ENCODE assay signal across 18 cellular contexts in the genomic region with DNA sequence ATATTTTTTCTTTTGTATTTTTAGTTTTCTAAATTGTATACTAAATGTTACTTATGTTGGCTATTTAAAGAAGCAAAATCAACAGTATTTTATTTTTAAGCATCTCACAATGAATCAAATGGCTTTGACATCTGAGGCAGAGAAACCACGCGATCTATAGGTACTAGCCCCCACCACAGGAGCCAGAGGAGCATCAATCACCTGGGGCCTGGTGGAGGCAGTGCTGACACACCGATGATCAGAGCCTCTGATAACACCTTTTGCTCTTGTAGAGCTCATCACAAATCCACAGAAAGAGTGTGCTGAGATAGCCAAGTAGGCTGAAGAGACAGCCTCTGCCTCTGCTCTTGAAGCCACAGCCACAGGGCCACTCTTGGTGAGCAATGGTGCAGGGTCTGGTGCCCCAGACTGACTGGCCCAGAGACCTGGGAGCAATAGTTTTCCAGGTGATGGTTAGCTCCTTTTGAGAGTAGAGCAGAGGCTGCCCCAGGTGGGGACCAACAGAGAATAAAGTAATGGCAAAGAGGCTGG. TPM values are rescaled to one million over a fixed set of nuclear protein-coding genes. Genes with fewer than 3 reads are reported as not detected.
DNase-seq lines count a peak whose midpoint lies in the region; ATAC-seq and TF ChIP-seq lines count a peak whose summit lies in the region.
"Had no signal": no experiment of that assay in that cellular context is flagged by ENCODE, and none has a peak within 500 bp of the region (broad histone marks: within the 10 kb centered on the region; RNA-seq: fewer than 3 reads in every experiment).

No MANE protein-coding gene starts in this region.

- H3K27me3 ChIP-seq in thyroid gland, result no peaks in the 10 kb centered on the region
- no peaks in the 10 kb centered on the region for H3K27me3 ChIP-seq in gastrocnemius medialis
- H3K27me3 ChIP-seq: MG63 had no signal

- H3K36me3 Mint-ChIP-seq in activated CD4-positive, alpha-beta memory T cell treated with anti-CD3 and anti-CD28 coated beads, Interleukin-2, amount 10 ng/mL, durations not matched to agents 7 days and 5 days (ENCODE audit: low read depth), result peaks cover 70% of the 10 kb centered on the region
- peaks cover 48% of the 10 kb centered on the region for H3K36me3 Mint-ChIP-seq in activated CD4-positive, alpha-beta memory T cell treated with anti-CD3 and anti-CD28 coated beads for 36 hours
- H3K36me3 Mint-ChIP-seq in natural killer cell (peaks cover 15% of the 10 kb centered on the region), immature natural killer cell (peaks cover 13 to 56% (median 25%) of the 10 kb centered on the region in 3 donors)
- peaks cover 19% of the 10 kb centered on the region for H3K36me3 Mint-ChIP-seq in natural killer cell treated with Interleukin-12 subunit alpha and Interleukin-12 subunit beta and Interleukin-15 and Interleukin-18, amount 100 ng/mL, for 72 hours

- intact Hi-C loops in activated CD4-positive, alpha-beta memory T cell treated with anti-CD3 and anti-CD28 coated beads for 36 hours (cut with micrococcal nuclease), result no loop called here
- intact Hi-C loops in natural killer cell (cut with micrococcal nuclease), result no loop called here
- intact Hi-C loops in thyroid gland (cut with DNase I), result no loop called here
- intact Hi-C loops in gastrocnemius medialis (cut with DNase I; ENCODE audit: low total_unique reads), result no loop called here

- no peak overlapping the region for H3K27ac Mint-ChIP-seq in activated CD4-positive, alpha-beta memory T cell treated with anti-CD3 and anti-CD28 coated beads, Interleukin-2, amount 10 ng/mL, durations not matched to agents 7 days and 5 days
- H3K27ac Mint-ChIP-seq in activated CD4-positive, alpha-beta memory T cell treated with anti-CD3 and anti-CD28 coated beads for 36 hours, result no peak overlapping the region
- peak overlapping the region; percentile 48 to 56 for H3K27ac Mint-ChIP-seq in natural killer cell
- peak overlapping the region in 1 of 2 donors; percentile 29 for H3K27ac Mint-ChIP-seq in natural killer cell treated with Interleukin-12 subunit alpha and Interleukin-12 subunit beta and Interleukin-15 and Interleukin-18, amount 100 ng/mL, for 72 hours
- H3K27ac Mint-ChIP-seq in immature natural killer cell, result peak overlapping the region in 5 of 6 donors; percentile 41 to 51 (median 49)
- H3K27ac Mint-ChIP-seq: B cell, CD14-positive monocyte had no signal

- CTCF ChIA-PET in activated CD4-positive, alpha-beta memory T cell treated with anti-CD3 and anti-CD28 coated beads, Interleukin-2, amount 10 ng/mL, durations not matched to agents 7 days and 5 days (lab: Charles Lee), result interaction anchor here (0.6 to 0.8 kb wide), 2 partner anchors 14 to 39 kb away, joined by 3 to 4 read pairs; no protein-coding TSS in a partner anchor
- CTCF ChIA-PET in activated CD4-positive, alpha-beta memory T cell treated with anti-CD3 and anti-CD28 coated beads for 36 hours (lab: Charles Lee), result no interaction called here

- WGBS in thyroid gland, 2 donors, result 79 to 91% methylated on average over 3 of the region's 3 CpGs

- peak in 2 of 3 donors; percentile 57 to 60 for ATAC-seq in natural killer cell
- no peak for ATAC-seq in natural killer cell treated with Interleukin-12 subunit alpha and Interleukin-12 subunit beta and Interleukin-15 and Interleukin-18, amount 100 ng/mL, for 72 hours
- no peak for ATAC-seq in gastrocnemius medialis
- ATAC-seq: HCT116, Panc1 had no signal

- H3K4me3 Mint-ChIP-seq in activated CD4-positive, alpha-beta memory T cell treated with anti-CD3 and anti-CD28 coated beads, Interleukin-2, amount 10 ng/mL, durations not matched to agents 7 days and 5 days, result no peak overlapping the region
- no peak overlapping the region for H3K4me3 Mint-ChIP-seq in activated CD4-positive, alpha-beta memory T cell treated with anti-CD3 and anti-CD28 coated beads for 36 hours
- H3K4me3 Mint-ChIP-seq in natural killer cell (no peak overlapping the region), immature natural killer cell (no peak overlapping the region)
- no peak overlapping the region for H3K4me3 Mint-ChIP-seq in natural killer cell treated with Interleukin-12 subunit alpha and Interleukin-12 subunit beta and Interleukin-15 and Interleukin-18, amount 100 ng/mL, for 72 hours
- H3K4me3 Mint-ChIP-seq: B cell, CD14-positive monocyte had no signal

- TF ChIP-seq CTCF in natural killer cell (IDR thresholded peaks at IDR 0.05) (no peak), thyroid gland (IDR thresholded peaks at IDR 0.05) (no peak), gastrocnemius medialis (IDR thresholded peaks at IDR 0.05 in 4 of 5, conservative IDR thresholded peaks at IDR 0.05 in 1 of 5) (no peak)

- H3K4me3 ChIP-seq in thyroid gland (replicated peaks in 1 of 3), result no peak overlapping the region
- H3K4me3 ChIP-seq in gastrocnemius medialis, result no peak overlapping the region
- H3K4me3 ChIP-seq: MG63 had no signal

- in situ Hi-C loops in gastrocnemius medialis (cut with MboI; ENCODE audit: low sequenced_read_pairs in 4 of 4), result no loop called here

- H3K9me3 ChIP-seq in thyroid gland (no peaks in the 10 kb centered on the region), gastrocnemius medialis (no peaks in the 10 kb centered on the region)
- H3K9me3 ChIP-seq: MG63 had no signal

- no peaks in the 10 kb centered on the region for H3K27me3 Mint-ChIP-seq in activated CD4-positive, alpha-beta memory T cell treated with anti-CD3 and anti-CD28 coated beads, Interleukin-2, amount 10 ng/mL, durations not matched to agents 7 days and 5 days
- H3K27me3 Mint-ChIP-seq in activated CD4-positive, alpha-beta memory T cell treated with anti-CD3 and anti-CD28 coated beads for 36 hours, result no peaks in the 10 kb centered on the region
- no peaks in the 10 kb centered on the region for H3K27me3 Mint-ChIP-seq in natural killer cell (ENCODE audit: low read depth in 2 of 2)
- no peaks in the 10 kb centered on the region for H3K27me3 Mint-ChIP-seq in natural killer cell treated with Interleukin-12 subunit alpha and Interleukin-12 subunit beta and Interleukin-15 and Interleukin-18, amount 100 ng/mL, for 72 hours
- H3K27me3 Mint-ChIP-seq in immature natural killer cell (ENCODE audit: low read depth in 3 of 3), result peaks cover 0 to 3% (median 0%) of the 10 kb centered on the region in 3 donors
- H3K27me3 Mint-ChIP-seq: B cell had no signal

- DNase-seq in activated CD4-positive, alpha-beta memory T cell treated with anti-CD3 and anti-CD28 coated beads, Interleukin-2, amount 10 ng/mL, durations not matched to agents 7 days and 5 days, result peak; percentile 22
- DNase-seq in activated CD4-positive, alpha-beta memory T cell treated with anti-CD3 and anti-CD28 coated beads for 36 hours, result no peak
- DNase-seq in natural killer cell (no peak), immature natural killer cell (no peak), thyroid gland (no peak), gastrocnemius medialis (no peak), NCI-H748 (lab: John Stamatoyannopoulos, UW; ENCODE audit: unreplicated experiment) (no peak)
- DNase-seq in natural killer cell treated with Interleukin-12 subunit alpha and Interleukin-12 subunit beta and Interleukin-15 and Interleukin-18, amount 100 ng/mL, for 72 hours (ENCODE audit: low spot score), result no peak
- DNase-seq: MG63, NCI-H187 treated with DMSO at 0.1 percent for 48 hours, NCI-H2227 treated with DMSO at 0.1 percent for 48 hours, NCI-H510A, NCI-H748 treated with DMSO at 0.1 percent for 48 hours, SIG-M5 had no signal

- H3K9me3 Mint-ChIP-seq in activated CD4-positive, alpha-beta memory T cell treated with anti-CD3 and anti-CD28 coated beads, Interleukin-2, amount 10 ng/mL, durations not matched to agents 7 days and 5 days, result no peaks in the 10 kb centered on the region
- H3K9me3 Mint-ChIP-seq in activated CD4-positive, alpha-beta memory T cell treated with anti-CD3 and anti-CD28 coated beads for 36 hours, result no peaks in the 10 kb centered on the region
- no peaks in the 10 kb centered on the region for H3K9me3 Mint-ChIP-seq in natural killer cell
- H3K9me3 Mint-ChIP-seq in natural killer cell treated with Interleukin-12 subunit alpha and Interleukin-12 subunit beta and Interleukin-15 and Interleukin-18, amount 100 ng/mL, for 72 hours, result no peaks in the 10 kb centered on the region
- no peaks in the 10 kb centered on the region for H3K9me3 Mint-ChIP-seq in immature natural killer cell
- H3K9me3 Mint-ChIP-seq: CD14-positive monocyte had no signal

- peaks cover 55 to 63% of the 10 kb centered on the region in 2 donors for H3K4me1 ChIP-seq in thyroid gland
- peaks cover 4 to 14% of the 10 kb centered on the region in 2 donors for H3K4me1 ChIP-seq in gastrocnemius medialis

- H3K27ac ChIP-seq in thyroid gland (peak overlapping the region; percentile 77 to 97 (median 90)), gastrocnemius medialis (no peak overlapping the region)

- TF ChIP-seq POLR2A in thyroid gland (IDR thresholded peaks at IDR 0.05), result no peak
- TF ChIP-seq POLR2A in gastrocnemius medialis (IDR thresholded peaks at IDR 0.05), result no peak

- H3K36me3 ChIP-seq in thyroid gland, result peaks cover 20 to 35% of the 10 kb centered on the region in 2 donors
- H3K36me3 ChIP-seq in gastrocnemius medialis, result peaks cover 0 to 65% of the 10 kb centered on the region in 2 donors

- no peaks in the 10 kb centered on the region for H3K4me1 Mint-ChIP-seq in activated CD4-positive, alpha-beta memory T cell treated with anti-CD3 and anti-CD28 coated beads, Interleukin-2, amount 10 ng/mL, durations not matched to agents 7 days and 5 days
- no peaks in the 10 kb centered on the region for H3K4me1 Mint-ChIP-seq in activated CD4-positive, alpha-beta memory T cell treated with anti-CD3 and anti-CD28 coated beads for 36 hours (ENCODE audit: low read depth)
- H3K4me1 Mint-ChIP-seq in natural killer cell, result peaks cover 32 to 35% of the 10 kb centered on the region in 2 donors
- H3K4me1 Mint-ChIP-seq in natural killer cell treated with Interleukin-12 subunit alpha and Interleukin-12 subunit beta and Interleukin-15 and Interleukin-18, amount 100 ng/mL, for 72 hours (ENCODE audit: low read depth in 2 of 2), result peaks cover 8 to 17% of the 10 kb centered on the region in 2 donors
- H3K4me1 Mint-ChIP-seq in immature natural killer cell, result peaks cover 16 to 47% of the 10 kb centered on the region in 2 donors
- H3K4me1 Mint-ChIP-seq: CD14-positive monocyte had no signal

- POLR2A ChIA-PET in activated CD4-positive, alpha-beta memory T cell treated with anti-CD3 and anti-CD28 coated beads, Interleukin-2, amount 10 ng/mL, durations not matched to agents 7 days and 5 days (lab: Charles Lee), result interaction anchor here (0.7 to 1.3 kb wide), 3 partner anchors 14 to 22 kb away, joined by 3 read pairs; no protein-coding TSS in a partner anchor
- POLR2A ChIA-PET in activated CD4-positive, alpha-beta memory T cell treated with anti-CD3 and anti-CD28 coated beads for 36 hours (lab: Charles Lee), result no interaction called here

RNA-seq across cellular contexts. Expression of a gene that starts 25.2 kb away (rescaled TPM):
- 10 to 100 TPM; 52.0 to 52.8 TPM for total RNA-seq in activated CD4-positive, alpha-beta memory T cell treated with anti-CD3 and anti-CD28 coated beads, Interleukin-2, amount 10 ng/mL, durations not matched to agents 7 days and 5 days
- total RNA-seq in activated CD4-positive, alpha-beta memory T cell treated with anti-CD3 and anti-CD28 coated beads for 36 hours, result 10 to 100 TPM; 28.3 to 30.6 TPM
- 10 to 100 TPM; 49.6 to 75.9 (median 50.9) TPM for total RNA-seq in natural killer cell
- total RNA-seq in natural killer cell treated with Interleukin-12 subunit alpha and Interleukin-12 subunit beta and Interleukin-15 and Interleukin-18, amount 100 ng/mL, for 72 hours, result 10 to 100 TPM; 40.5 to 62.7 TPM
- polyA plus RNA-seq in immature natural killer cell, result 10 to 100 TPM in 1 of 3 donors, 1 to 10 TPM in 2; 4.3 to 11.5 (median 5.2) TPM
- total RNA-seq in thyroid gland, result 100 to 1,000 TPM in 2 of 4 donors, 10 to 100 TPM in 2; 63.8 to 139 (median 107) TPM
- 10 to 100 TPM; 14.2 to 46.8 (median 24.6) TPM for total RNA-seq in gastrocnemius medialis

RNA-seq across cellular contexts. Expression of a gene that starts 26.0 kb away (rescaled TPM):
- total RNA-seq in activated CD4-positive, alpha-beta memory T cell treated with anti-CD3 and anti-CD28 coated beads, Interleukin-2, amount 10 ng/mL, durations not matched to agents 7 days and 5 days, result 10 to 100 TPM; 22.4 to 24.6 TPM
- 10 to 100 TPM; 36.5 to 38.5 TPM for total RNA-seq in activated CD4-positive, alpha-beta memory T cell treated with anti-CD3 and anti-CD28 coated beads for 36 hours
- 10 to 100 TPM; 11.6 to 16.7 (median 14.2) TPM for total RNA-seq in natural killer cell
- total RNA-seq in natural killer cell treated with Interleukin-12 subunit alpha and Interleukin-12 subunit beta and Interleukin-15 and Interleukin-18, amount 100 ng/mL, for 72 hours, result 10 to 100 TPM; 14.3 to 21.3 TPM
- polyA plus RNA-seq in immature natural killer cell, result 10 to 100 TPM; 64.7 to 85.1 (median 77.9) TPM
- total RNA-seq in thyroid gland, result 10 to 100 TPM; 37.5 to 69.3 (median 48.7) TPM
- total RNA-seq in gastrocnemius medialis, result 10 to 100 TPM; 53.8 to 75.1 (median 61.5) TPM

RNA-seq across cellular contexts. Expression of a gene that starts 41.2 kb away (rescaled TPM):
- 10 to 100 TPM; 31.8 to 32.9 TPM for total RNA-seq in activated CD4-positive, alpha-beta memory T cell treated with anti-CD3 and anti-CD28 coated beads, Interleukin-2, amount 10 ng/mL, durations not matched to agents 7 days and 5 days
- 10 to 100 TPM; 23.3 to 23.5 TPM for total RNA-seq in activated CD4-positive, alpha-beta memory T cell treated with anti-CD3 and anti-CD28 coated beads for 36 hours
- total RNA-seq in natural killer cell, result 10 to 100 TPM; 45.4 to 53.3 (median 50.2) TPM
- total RNA-seq in natural killer cell treated with Interleukin-12 subunit alpha and Interleukin-12 subunit beta and Interleukin-15 and Interleukin-18, amount 100 ng/mL, for 72 hours, result 10 to 100 TPM; 27.6 to 36.8 TPM
- 10 to 100 TPM; 67.8 to 75.5 (median 71.0) TPM for polyA plus RNA-seq in immature natural killer cell
- 10 to 100 TPM; 66.9 to 90.0 (median 83.1) TPM for total RNA-seq in thyroid gland
- total RNA-seq in gastrocnemius medialis, result 100 to 1,000 TPM; 157 to 182 (median 178) TPM

Comparison
In these comparisons a context has a peak if more than half of its experiments do, and no peak if none do; other contexts are left out.
1. ATAC-seq: peak in natural killer cell (2 of 3); none in natural killer cell treated with Interleukin-12 subunit alpha and Interleukin-12 subunit beta and Interleukin-15 and Interleukin-18, amount 100 ng/mL, for 72 hours (0 of 2) and gastrocnemius medialis (0 of 2).
2. H3K27ac Mint-ChIP-seq: peak in natural killer cell (2 of 2) and immature natural killer cell (5 of 6); none in activated CD4-positive, alpha-beta memory T cell treated with anti-CD3 and anti-CD28 coated beads, Interleukin-2, amount 10 ng/mL, durations not matched to agents 7 days and 5 days (single experiment) and activated CD4-positive, alpha-beta memory T cell treated with anti-CD3 and anti-CD28 coated beads for 36 hours (single experiment).
3. H3K27ac ChIP-seq: peak in thyroid gland (3 of 3); none in gastrocnemius medialis (0 of 4).